ENCODE assay signal across 6 cellular contexts in genomic region chr22:41355895-41356294, GRCh38.
"Had no signal": no experiment of that assay in that cellular context is flagged by ENCODE, and none has a peak within 500 bp of the region (broad histone marks: within the 10 kb centered on the region; RNA-seq: fewer than 3 reads in every experiment).

No MANE protein-coding gene starts in this region.

- DNase-seq: GM23248, GOT3, H7, H9, HCEC 1CT, HFFc6 had no signal

- H3K27ac ChIP-seq: GM23248 had no signal
